8 cellular contexts compared by ENCODE assay signal in the genomic region with DNA sequence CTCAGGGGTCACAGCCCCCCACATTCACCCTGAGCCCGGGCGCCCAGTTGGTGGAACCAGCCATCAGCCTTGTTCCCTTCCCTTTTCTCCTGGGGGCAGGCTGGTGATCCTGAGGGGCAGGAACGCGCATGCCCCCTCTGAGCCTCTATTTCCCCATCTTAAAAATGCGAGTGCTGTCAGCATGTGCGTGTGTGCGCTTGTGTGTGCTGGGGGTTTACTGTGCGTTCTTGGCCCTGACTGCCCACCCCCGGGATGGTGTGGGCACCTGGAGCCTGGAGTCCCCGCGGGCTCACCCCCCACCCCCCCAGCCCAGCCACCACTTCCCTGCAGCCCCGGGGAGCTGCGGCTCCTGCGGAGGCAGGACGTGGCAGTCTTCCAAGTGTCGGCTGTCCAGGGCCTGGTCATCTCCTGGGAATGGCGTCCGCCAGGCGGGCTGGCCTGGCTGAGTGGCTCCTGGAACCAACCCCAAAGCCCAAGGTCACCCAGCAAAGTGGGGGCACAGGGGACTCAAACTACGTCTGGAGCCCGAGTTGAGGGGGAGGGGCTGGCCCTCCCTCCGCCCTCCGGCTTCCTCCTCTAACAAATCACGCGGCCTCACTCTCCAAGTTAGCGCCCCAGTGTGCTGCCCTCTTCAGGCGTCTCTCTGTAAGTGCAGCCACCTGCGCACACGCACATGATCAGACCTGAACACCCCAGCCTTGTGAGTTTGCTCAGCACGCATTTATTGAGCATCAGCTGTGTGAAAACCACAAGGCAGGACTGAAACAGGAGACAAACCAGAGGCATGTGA. TPM values are rescaled to one million over a fixed set of nuclear protein-coding genes. Genes with fewer than 3 reads are reported as not detected.
DNase-seq lines count a peak whose midpoint lies in the region; ATAC-seq, FAIRE-seq and TF ChIP-seq lines count a peak whose summit lies in the region.
"Not testable (repeated sequence)": the region's sequence is repeated elsewhere in the genome, so short reads cannot be mapped to it uniquely, and the experiment has no call there.

No MANE protein-coding gene starts in this region.

- not testable (repeated sequence) for H3K4me1 ChIP-seq in OCI-LY1 (ENCODE audit: insufficient read depth, low read length, severe bottlenecking); testis

- H3K79me2 ChIP-seq in OCI-LY1 (ENCODE audit: insufficient read depth, low read length) = not testable (repeated sequence)

- DNase-seq in activated effector memory CD4-positive, alpha-beta T cell treated with anti-CD3 and anti-CD28 coated beads, Interleukin-2, amount 50 U/mL, for 16 hours = peak; percentile 14
- DNase-seq in Right ventricle myocardium superior (peak; percentile 42), mucosa of gallbladder (ENCODE audit: low spot score) (peak; percentile 8), testis (peak; percentile 12)

- H3K36me3 ChIP-seq in OCI-LY1 (ENCODE audit: insufficient read depth, low read length); testis (ENCODE audit: low read depth, missing control alignments): not testable (repeated sequence)

- ATAC-seq in GM19452 (IDR thresholded peaks at IDR 0.05; ENCODE audit: unreplicated experiment) = peak; percentile 53
- ATAC-seq in HG02884 (IDR thresholded peaks at IDR 0.05; ENCODE audit: unreplicated experiment) = peak; percentile 51
- peak; percentile 87 for ATAC-seq in Right ventricle myocardium superior (ENCODE audit: poor library complexity)

- TF ChIP-seq CTCF in OCI-LY1 (IDR thresholded peaks at IDR 0.05; ENCODE audit: low read length); testis (IDR thresholded peaks at IDR 0.05): not testable (repeated sequence)

- FAIRE-seq in G401.6 (lab: Jason Lieb, UNC) = peak; percentile 92

- not testable (repeated sequence) for H2AFZ ChIP-seq in OCI-LY1 (ENCODE audit: low read length)

- intact Hi-C loops in Right ventricle myocardium superior (cut with DNase I); testis (cut with DNase I; ENCODE audit: low total_unique reads): not testable (repeated sequence)

- H3K27me3 ChIP-seq in OCI-LY1 (ENCODE audit: insufficient read depth, low read length); testis: not testable (repeated sequence)

- H4K20me1 ChIP-seq in OCI-LY1 (ENCODE audit: insufficient read depth, low read length) = not testable (repeated sequence)

- not testable (repeated sequence) for TF ChIP-seq POLR2A in testis (IDR thresholded peaks at IDR 0.05)

- H3F3A ChIP-seq in OCI-LY1 (ENCODE audit: insufficient read depth, low read length) = not testable (repeated sequence)

- H3K9ac ChIP-seq in OCI-LY1 (ENCODE audit: low read length) = not testable (repeated sequence)

- no CpG with 5 or more reads among the region's 30 CpGs for WGBS in testis, 2 donors

- H3K4me2 ChIP-seq in OCI-LY1 (ENCODE audit: low read length) = not testable (repeated sequence)

- not testable (repeated sequence) for H3K9me2 ChIP-seq in OCI-LY1 (ENCODE audit: low read depth, low read length)

- H3K27ac ChIP-seq in OCI-LY1 (ENCODE audit: low read depth, low read length, poor library complexity, severe bottlenecking) (peak overlapping the region; percentile 49), testis (peak overlapping the region in 1 of 2 donors; percentile 77)

- not testable (repeated sequence) for H3K4me3 ChIP-seq in OCI-LY1 (ENCODE audit: low read depth, low read length, poor library complexity, severe bottlenecking); testis

- not testable (repeated sequence) for H3K9me3 ChIP-seq in OCI-LY1 (ENCODE audit: low read length); testis

RNA-seq across cellular contexts. Expression of a gene that starts 14.2 kb away (rescaled TPM):
- total RNA-seq in Right ventricle myocardium superior (1.5 TPM), mucosa of gallbladder (9.2 TPM), testis (1 to 10 TPM; 2.0 to 2.2 TPM)
- polyA plus RNA-seq in testis (ENCODE audit: insufficient read depth, low read depth, low replicate concordance) = 9.5 TPM
